ENCODE assay signal across 9 cellular contexts in genomic region chr15:90481023-90481422, GRCh38. TPM values are rescaled to one million over a fixed set of nuclear protein-coding genes. Genes with fewer than 3 reads are reported as not detected.
DNase-seq lines count a peak whose midpoint lies in the region; ATAC-seq and TF ChIP-seq lines count a peak whose summit lies in the region.
"Had no signal": no experiment of that assay in that cellular context is flagged by ENCODE, and none has a peak within 500 bp of the region (broad histone marks: within the 10 kb centered on the region; RNA-seq: fewer than 3 reads in every experiment).

No MANE protein-coding gene starts in this region.

- peak; percentile 85 for ATAC-seq in stimulated activated effector memory CD8-positive, alpha-beta T cell treated with anti-CD3 and anti-CD28 coated beads, Interleukin-12 subunit alpha, Interleukin-12 subunit beta, amount 100 ng/mL, for 72 hours

- in situ Hi-C loops in astrocyte of the spinal cord (cut with HindIII; ENCODE audit: low sequenced_read_pairs), result loop anchor here (25.0 kb wide), 1 partner anchor 119 kb away; the partner anchor contains the start of gene ZNF774

- H3K9me3 Mint-ChIP-seq in stimulated activated effector memory CD8-positive, alpha-beta T cell treated with anti-CD3 and anti-CD28 coated beads, Interleukin-12 subunit alpha, Interleukin-12 subunit beta, amount 100 ng/mL, for 72 hours, result no peaks in the 10 kb centered on the region
- no peaks in the 10 kb centered on the region for H3K9me3 Mint-ChIP-seq in neural progenitor cell
- H3K9me3 Mint-ChIP-seq: brain had no signal

- peak overlapping the region; percentile 33; the same call in 1 of the 2 replicates for H3K27ac ChIP-seq in KMS-11
- H3K27ac ChIP-seq in smooth muscle cell (ENCODE audit: low read depth), result no peak overlapping the region
- no peak overlapping the region for H3K27ac ChIP-seq in neural progenitor cell

- no peak overlapping the region for H2AFZ ChIP-seq in KMS-11 (ENCODE audit: low read depth)
- H2AFZ ChIP-seq in smooth muscle cell (ENCODE audit: low read depth), result no peak overlapping the region
- H2AFZ ChIP-seq in neural progenitor cell (replicated peaks), result no peak overlapping the region

- H3K9ac ChIP-seq in KMS-11 (no peak overlapping the region), smooth muscle cell (ENCODE audit: low read depth) (no peak overlapping the region), neural progenitor cell (no peak overlapping the region)

- H3K4me1 ChIP-seq in KMS-11 (ENCODE audit: low read depth, poor library complexity, severe bottlenecking) (peaks cover 24% of the 10 kb centered on the region), smooth muscle cell (ENCODE audit: low read depth) (no peaks in the 10 kb centered on the region), neural progenitor cell (no peaks in the 10 kb centered on the region)

- H3K27me3 Mint-ChIP-seq in neural progenitor cell (ENCODE audit: insufficient read depth, low read depth), result no peaks in the 10 kb centered on the region
- H3K27me3 Mint-ChIP-seq: brain had no signal

- H3K79me2 ChIP-seq in KMS-11 (ENCODE audit: insufficient read depth, low read depth) (no peaks in the 10 kb centered on the region), smooth muscle cell (ENCODE audit: low read depth) (no peaks in the 10 kb centered on the region), neural progenitor cell (ENCODE audit: low read depth) (no peaks in the 10 kb centered on the region)

- no peak overlapping the region for H3K4me3 ChIP-seq in KMS-11 (IDR thresholded peaks at IDR 0.05; ENCODE audit: insufficient read depth, low read depth, low read length)
- H3K4me3 ChIP-seq in astrocyte of the spinal cord (ENCODE audit: low read depth, low read length), result no peak overlapping the region
- no peak overlapping the region for H3K4me3 ChIP-seq in smooth muscle cell
- H3K4me3 ChIP-seq in neural progenitor cell, result no peak overlapping the region

- peaks cover 99% of the 10 kb centered on the region for H3K36me3 Mint-ChIP-seq in stimulated activated effector memory CD8-positive, alpha-beta T cell treated with anti-CD3 and anti-CD28 coated beads, Interleukin-12 subunit alpha, Interleukin-12 subunit beta, amount 100 ng/mL, for 72 hours
- H3K36me3 Mint-ChIP-seq in neural progenitor cell, result peaks cover 9% of the 10 kb centered on the region

- H3K27ac Mint-ChIP-seq in stimulated activated effector memory CD8-positive, alpha-beta T cell treated with anti-CD3 and anti-CD28 coated beads, Interleukin-12 subunit alpha, Interleukin-12 subunit beta, amount 100 ng/mL, for 72 hours, result peak overlapping the region; percentile 38
- no peak overlapping the region for H3K27ac Mint-ChIP-seq in neural progenitor cell

- WGBS in smooth muscle cell (ENCODE audit: low lambda C conversion rate), result 82% methylated on average over 3 of the region's 3 CpGs

- H3K27me3 ChIP-seq in KMS-11 (ENCODE audit: insufficient read depth, low read depth) (no peaks in the 10 kb centered on the region), smooth muscle cell (ENCODE audit: low read depth) (no peaks in the 10 kb centered on the region), neural progenitor cell (no peaks in the 10 kb centered on the region)

- H3F3A ChIP-seq in smooth muscle cell (ENCODE audit: low read depth), result peaks cover 9% of the 10 kb centered on the region
- no peaks in the 10 kb centered on the region for H3F3A ChIP-seq in neural progenitor cell (ENCODE audit: low read depth)

- peaks cover 35% of the 10 kb centered on the region for H3K4me1 Mint-ChIP-seq in stimulated activated effector memory CD8-positive, alpha-beta T cell treated with anti-CD3 and anti-CD28 coated beads, Interleukin-12 subunit alpha, Interleukin-12 subunit beta, amount 100 ng/mL, for 72 hours
- H3K4me1 Mint-ChIP-seq in neural progenitor cell, result no peaks in the 10 kb centered on the region
- H3K4me1 Mint-ChIP-seq: brain had no signal

- DNase-seq in SKM-1 (lab: John Stamatoyannopoulos, UW; ENCODE audit: unreplicated experiment), result peak; percentile 85
- peak; percentile 25 for DNase-seq in astrocyte of the spinal cord (ENCODE audit: low read depth, low spot score)
- DNase-seq in stimulated activated effector memory CD8-positive, alpha-beta T cell treated with anti-CD3 and anti-CD28 coated beads, Interleukin-12 subunit alpha, Interleukin-12 subunit beta, amount 100 ng/mL, for 72 hours (ENCODE audit: low spot score in 2 of 2), result peak in 1 of 2 donors; percentile 54
- no peak for DNase-seq in smooth muscle cell (lab: John Stamatoyannopoulos, UW; ENCODE audit: unreplicated experiment)
- DNase-seq in HK-2 (ENCODE audit: unreplicated experiment), result no peak
- no peak for DNase-seq in neural progenitor cell (ENCODE audit: low spot score)
- DNase-seq: NCI-H2029 treated with DMSO at 0.1 percent for 48 hours had no signal

- TF ChIP-seq CTCF in KMS-11 (conservative IDR thresholded peaks at IDR 0.05; ENCODE audit: low read depth, low read length), result no peak
- no peak for TF ChIP-seq CTCF in astrocyte of the spinal cord (IDR thresholded peaks at IDR 0.05; ENCODE audit: low read depth, low read length)
- no peak for TF ChIP-seq CTCF in smooth muscle cell (IDR thresholded peaks at IDR 0.05; ENCODE audit: borderline replicate concordance, insufficient read depth, poor library complexity, severe bottlenecking)
- no peak for TF ChIP-seq CTCF in neural progenitor cell (IDR thresholded peaks at IDR 0.05)

- H3K9me3 ChIP-seq in smooth muscle cell (replicated peaks; ENCODE audit: low read depth) (no peaks in the 10 kb centered on the region), neural progenitor cell (ENCODE audit: low read depth) (no peaks in the 10 kb centered on the region)

- peak overlapping the region; percentile 59 for H3K4me2 ChIP-seq in KMS-11
- H3K4me2 ChIP-seq in smooth muscle cell, result no peak overlapping the region
- H3K4me2 ChIP-seq in neural progenitor cell, result no peak overlapping the region

- no peak overlapping the region for H3K4me3 Mint-ChIP-seq in stimulated activated effector memory CD8-positive, alpha-beta T cell treated with anti-CD3 and anti-CD28 coated beads, Interleukin-12 subunit alpha, Interleukin-12 subunit beta, amount 100 ng/mL, for 72 hours
- no peak overlapping the region for H3K4me3 Mint-ChIP-seq in neural progenitor cell
- H3K4me3 Mint-ChIP-seq: brain had no signal

- H4K20me1 ChIP-seq in KMS-11 (ENCODE audit: insufficient read depth) (no peaks in the 10 kb centered on the region; the same call in 1 of the 2 replicates), smooth muscle cell (ENCODE audit: low read depth) (peaks cover 11% of the 10 kb centered on the region), neural progenitor cell (ENCODE audit: low read depth) (no peaks in the 10 kb centered on the region)

- H3K36me3 ChIP-seq in KMS-11 (ENCODE audit: insufficient read depth), result no peaks in the 10 kb centered on the region
- peaks cover 56% of the 10 kb centered on the region for H3K36me3 ChIP-seq in smooth muscle cell (ENCODE audit: low read depth)
- H3K36me3 ChIP-seq in neural progenitor cell, result no peaks in the 10 kb centered on the region

RNA-seq across cellular contexts. Expression of gene CRTC3, which starts 48.7 kb away (rescaled TPM):
- total RNA-seq in smooth muscle cell, result 11.7 and 12.2 TPM in 2 replicates
- 12.5 and 17.6 TPM in 2 replicates for polyA plus RNA-seq in smooth muscle cell
- total RNA-seq in neural progenitor cell (ENCODE audit: low replicate concordance), result 4.9 and 7.4 TPM in 2 replicates

Comparison
In these comparisons a context has a peak if more than half of its experiments do, and no peak if none do; other contexts are left out.
1. DNase-seq: peak in SKM-1 (single experiment) and astrocyte of the spinal cord (single experiment); none in smooth muscle cell (single experiment), HK-2 (single experiment) and neural progenitor cell (single experiment).